In the genomic region with DNA sequence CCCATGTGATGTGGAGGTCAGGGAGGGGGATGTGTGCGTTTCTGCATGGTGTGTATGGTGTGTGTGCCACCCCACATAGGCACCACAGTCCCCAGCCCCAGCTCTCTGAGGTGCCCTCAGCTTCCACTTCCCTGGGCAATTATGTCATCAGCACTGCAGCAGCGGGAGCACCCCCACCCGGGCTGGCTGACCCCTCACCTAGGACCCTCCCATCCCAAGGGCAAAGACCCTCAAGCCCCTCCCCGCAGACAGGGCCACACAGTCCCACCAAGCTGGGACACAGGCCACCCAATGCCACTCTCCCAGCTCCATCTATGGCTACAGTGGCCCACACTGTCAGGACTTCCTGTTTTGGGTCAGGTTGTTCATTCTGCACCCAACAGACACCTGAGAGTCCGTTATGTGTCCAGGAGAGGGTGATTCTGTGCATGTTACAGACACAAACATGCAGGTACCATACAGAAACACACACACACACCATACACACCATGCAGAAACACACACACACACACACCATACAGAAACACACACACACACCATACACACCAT, we compare ENCODE assay signal across 21 cellular contexts.
DNase-seq lines count a peak whose midpoint lies in the region; ATAC-seq and TF ChIP-seq lines count a peak whose summit lies in the region.
"Had no signal": no experiment of that assay in that cellular context is flagged by ENCODE, and none has a peak within 500 bp of the region (broad histone marks: within the 10 kb centered on the region; RNA-seq: fewer than 3 reads in every experiment).

No MANE protein-coding gene starts in this region.

- H3K4me1 Mint-ChIP-seq in natural killer cell treated with Interleukin-12 subunit alpha and Interleukin-12 subunit beta and Interleukin-15 and Interleukin-18, amount 100 ng/mL, for 72 hours (ENCODE audit: low read depth in 2 of 2): peaks cover 0 to 12% of the 10 kb centered on the region in 2 donors
- H3K4me1 Mint-ChIP-seq in natural killer cell: peaks cover 0 to 11% of the 10 kb centered on the region in 2 donors

- H3K79me1 ChIP-seq in mesendoderm (ENCODE audit: low read length): peaks cover 4% of the 10 kb centered on the region

- no peak overlapping the region for H3K4me2 ChIP-seq in mesendoderm (ENCODE audit: low read length)

- no peak overlapping the region for H3K18ac ChIP-seq in mesendoderm (ENCODE audit: low read length)

- in situ Hi-C loops in G401 (cut with HindIII; ENCODE audit: low sequenced_read_pairs): no loop called here
- in situ Hi-C loops in GM13977 (cut with MboI; ENCODE audit: low pct_unique_long_range_greater_than_20kb, low sequenced_read_pairs, unreplicated experiment): no loop called here

- H3K27me3 Mint-ChIP-seq in natural killer cell treated with Interleukin-12 subunit alpha and Interleukin-12 subunit beta and Interleukin-15 and Interleukin-18, amount 100 ng/mL, for 72 hours: no peaks in the 10 kb centered on the region
- H3K27me3 Mint-ChIP-seq in natural killer cell (ENCODE audit: low read depth in 2 of 2): no peaks in the 10 kb centered on the region
- H3K27me3 Mint-ChIP-seq: CD4-positive, alpha-beta T cell had no signal

- no peak overlapping the region for H3K27ac Mint-ChIP-seq in natural killer cell treated with Interleukin-12 subunit alpha and Interleukin-12 subunit beta and Interleukin-15 and Interleukin-18, amount 100 ng/mL, for 72 hours
- no peak overlapping the region for H3K27ac Mint-ChIP-seq in natural killer cell
- H3K27ac Mint-ChIP-seq: CD4-positive, alpha-beta T cell had no signal

- no peak overlapping the region for H3K4ac ChIP-seq in mesendoderm (ENCODE audit: low read depth, low read length)

- intact Hi-C loops in natural killer cell (cut with micrococcal nuclease): no loop called here

- no peak overlapping the region for H2BK120ac ChIP-seq in mesendoderm (ENCODE audit: low read depth, low read length)

- H3K79me2 ChIP-seq in mesendoderm (ENCODE audit: control insufficient read depth, insufficient read depth, low read length): no peaks in the 10 kb centered on the region

- no peak overlapping the region for H4K5ac ChIP-seq in mesendoderm (ENCODE audit: low read length)

- H3K9ac ChIP-seq in mesendoderm (ENCODE audit: low read length): no peak overlapping the region

- peak; percentile 44 for DNase-seq in DMS53 (lab: John Stamatoyannopoulos, UW)
- no peak for DNase-seq in DMS53 treated with DMSO at 0.1 percent for 48 hours (lab: John Stamatoyannopoulos, UW; ENCODE audit: unreplicated experiment)
- DNase-seq in natural killer cell treated with Interleukin-12 subunit alpha and Interleukin-12 subunit beta and Interleukin-15 and Interleukin-18, amount 100 ng/mL, for 72 hours (ENCODE audit: low spot score): peak; percentile 23
- DNase-seq in natural killer cell: no peak
- no peak for DNase-seq in mesendoderm
- DNase-seq in G401 (ENCODE audit: low spot score): no peak
- no peak for DNase-seq in ureter (ENCODE audit: low spot score)
- DNase-seq in GM13977 (ENCODE audit: low spot score): no peak
- DNase-seq: BE2C, GOT3, Karpas-422, MG63, NCI-H1930, NCI-H2171, NCI-H446, NCI-H69, OCI-M1, SJCRH30 had no signal

- peak overlapping the region; percentile 85 for H2AK5ac ChIP-seq in mesendoderm (ENCODE audit: low read length)

- no peak overlapping the region for H2BK15ac ChIP-seq in mesendoderm (replicated peaks; ENCODE audit: low read depth)

- H3K36me3 Mint-ChIP-seq in natural killer cell treated with Interleukin-12 subunit alpha and Interleukin-12 subunit beta and Interleukin-15 and Interleukin-18, amount 100 ng/mL, for 72 hours: no peaks in the 10 kb centered on the region
- H3K36me3 Mint-ChIP-seq in natural killer cell: no peaks in the 10 kb centered on the region

- WGBS in mesendoderm (ENCODE audit: extremely low coverage, insufficient coverage, low lambda C conversion rate): no CpG with 5 or more reads among the region's 5 CpGs

- no peaks in the 10 kb centered on the region for H3K36me3 ChIP-seq in mesendoderm (ENCODE audit: control insufficient read depth, insufficient read depth, low read length)
- H3K36me3 ChIP-seq: BE2C, MG63, SJCRH30 had no signal

- H3K4me3 ChIP-seq in mesendoderm (ENCODE audit: low read length): no peak overlapping the region
- H3K4me3 ChIP-seq: MG63, SJCRH30 had no signal

- ATAC-seq in natural killer cell treated with Interleukin-12 subunit alpha and Interleukin-12 subunit beta and Interleukin-15 and Interleukin-18, amount 100 ng/mL, for 72 hours: peak in 1 of 2 donors; percentile 24
- no peak for ATAC-seq in natural killer cell

- H3K9me3 Mint-ChIP-seq in natural killer cell treated with Interleukin-12 subunit alpha and Interleukin-12 subunit beta and Interleukin-15 and Interleukin-18, amount 100 ng/mL, for 72 hours: no peaks in the 10 kb centered on the region
- no peaks in the 10 kb centered on the region for H3K9me3 Mint-ChIP-seq in natural killer cell
- H3K9me3 Mint-ChIP-seq: CD4-positive, alpha-beta T cell had no signal

- no peak overlapping the region for H3K56ac ChIP-seq in mesendoderm (ENCODE audit: low read length)

- H3K23ac ChIP-seq in mesendoderm (ENCODE audit: low read length): no peak overlapping the region

- H3K4me1 ChIP-seq in mesendoderm (ENCODE audit: control insufficient read depth, low read depth, low read length): no peaks in the 10 kb centered on the region
- H3K4me1 ChIP-seq: BE2C, SJCRH30 had no signal

- H3K27ac ChIP-seq in mesendoderm (ENCODE audit: low read depth, low read length): no peak overlapping the region
- H3K27ac ChIP-seq: 22Rv1, RWPE1, SJCRH30 had no signal

- no peak overlapping the region for H2BK5ac ChIP-seq in mesendoderm (ENCODE audit: low read length)

- H3K27me3 ChIP-seq in mesendoderm (ENCODE audit: insufficient read depth, low read length, poor library complexity): no peaks in the 10 kb centered on the region
- H3K27me3 ChIP-seq: BE2C, MG63, SJCRH30 had no signal

- TF ChIP-seq CTCF in natural killer cell (IDR thresholded peaks at IDR 0.05): no peak
- TF ChIP-seq CTCF in GM13977 (IDR thresholded peaks at IDR 0.05; ENCODE audit: extremely low read depth, insufficient read depth, missing control alignments): no peak

- H3K4me3 Mint-ChIP-seq in natural killer cell treated with Interleukin-12 subunit alpha and Interleukin-12 subunit beta and Interleukin-15 and Interleukin-18, amount 100 ng/mL, for 72 hours: no peak overlapping the region
- H3K4me3 Mint-ChIP-seq in natural killer cell: no peak overlapping the region
- H3K4me3 Mint-ChIP-seq: CD4-positive, alpha-beta T cell had no signal

- H4K8ac ChIP-seq in mesendoderm (ENCODE audit: low read depth, low read length): no peak overlapping the region

Comparison
In these comparisons a context has a peak if more than half of its experiments do, and no peak if none do; other contexts are left out.
1. DNase-seq: peak in DMS53 (single experiment) and natural killer cell treated with Interleukin-12 subunit alpha and Interleukin-12 subunit beta and Interleukin-15 and Interleukin-18, amount 100 ng/mL, for 72 hours (single experiment); none in DMS53 treated with DMSO at 0.1 percent for 48 hours (single experiment), natural killer cell (single experiment), mesendoderm (single experiment), G401 (single experiment), ureter (single experiment) and GM13977 (single experiment).